Comparison of ENCODE assay signal across 1 cellular context in the genomic region with DNA sequence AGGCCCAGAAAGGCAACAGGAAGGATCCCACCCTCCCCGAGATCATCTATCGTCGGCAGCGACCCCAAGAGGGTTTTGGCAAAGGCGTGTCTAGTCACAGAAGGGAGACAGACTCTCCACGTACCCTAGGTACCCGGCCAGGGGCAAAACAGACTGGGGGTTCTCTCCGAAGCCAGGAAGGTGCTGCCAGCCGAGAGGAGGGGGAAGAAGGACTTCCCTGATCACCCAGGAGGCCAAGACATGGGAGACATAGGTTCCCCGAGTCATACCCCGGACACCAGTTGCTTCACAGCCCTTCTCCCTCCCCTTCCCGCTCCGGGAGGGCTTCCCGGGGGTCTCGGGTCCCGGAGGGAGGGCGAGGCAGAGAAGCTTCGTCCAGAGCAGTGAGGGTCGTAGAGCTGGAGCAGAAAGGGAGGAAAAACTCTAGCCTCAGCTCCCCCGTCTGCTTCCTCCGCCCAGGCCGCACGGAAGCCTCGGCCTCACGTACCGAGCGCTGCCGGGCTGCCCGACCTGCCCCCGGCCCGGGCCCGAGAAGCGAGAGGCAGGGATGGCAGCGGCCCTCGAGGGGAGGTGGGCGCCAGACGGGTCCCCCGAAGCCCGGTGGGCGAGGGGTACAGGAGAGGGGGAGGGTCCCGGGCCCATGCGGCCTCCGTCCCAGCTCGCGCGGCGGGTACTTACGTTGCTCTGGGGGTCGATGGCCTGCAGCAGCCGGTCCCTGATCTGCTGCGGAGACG.
TF ChIP-seq lines count a peak whose summit lies in the region.

No MANE protein-coding gene starts in this region.

TF ChIP-seq in HepG2, 621 proteins besides CTCF, POLR2A, EP300 and RAD21 (continued from another document and continues in another):
- TF ChIP-seq, protein P1, sequence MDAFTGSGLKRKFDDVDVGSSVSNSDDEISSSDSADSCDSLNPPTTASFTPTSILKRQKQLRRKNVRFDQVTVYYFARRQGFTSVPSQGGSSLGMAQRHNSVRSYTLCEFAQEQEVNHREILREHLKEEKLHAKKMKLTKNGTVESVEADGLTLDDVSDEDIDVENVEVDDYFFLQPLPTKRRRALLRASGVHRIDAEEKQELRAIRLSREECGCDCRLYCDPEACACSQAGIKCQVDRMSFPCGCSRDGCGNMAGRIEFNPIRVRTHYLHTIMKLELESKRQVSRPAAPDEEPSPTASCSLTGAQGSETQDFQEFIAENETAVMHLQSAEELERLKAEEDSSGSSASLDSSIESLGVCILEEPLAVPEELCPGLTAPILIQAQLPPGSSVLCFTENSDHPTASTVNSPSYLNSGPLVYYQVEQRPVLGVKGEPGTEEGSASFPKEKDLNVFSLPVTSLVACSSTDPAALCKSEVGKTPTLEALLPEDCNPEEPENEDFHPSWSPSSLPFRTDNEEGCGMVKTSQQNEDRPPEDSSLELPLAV (CRISPR knock-in tag; conservative IDR thresholded peaks at IDR 0.05; ENCODE audit: low read depth) = no peak
- no peak for TF ChIP-seq ESRRA (CRISPR knock-in tag; IDR thresholded peaks at IDR 0.05; ENCODE audit: low read depth)
- TF ChIP-seq, protein P2, sequence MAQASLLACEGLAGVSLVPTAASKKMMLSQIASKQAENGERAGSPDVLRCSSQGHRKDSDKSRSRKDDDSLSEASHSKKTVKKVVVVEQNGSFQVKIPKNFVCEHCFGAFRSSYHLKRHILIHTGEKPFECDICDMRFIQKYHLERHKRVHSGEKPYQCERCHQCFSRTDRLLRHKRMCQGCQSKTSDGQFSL (CRISPR knock-in tag; IDR thresholded peaks at IDR 0.05) = no peak
- TF ChIP-seq RNF2 (conservative IDR thresholded peaks at IDR 0.05; ENCODE audit: low read depth) = no peak
- TF ChIP-seq, protein P3, sequence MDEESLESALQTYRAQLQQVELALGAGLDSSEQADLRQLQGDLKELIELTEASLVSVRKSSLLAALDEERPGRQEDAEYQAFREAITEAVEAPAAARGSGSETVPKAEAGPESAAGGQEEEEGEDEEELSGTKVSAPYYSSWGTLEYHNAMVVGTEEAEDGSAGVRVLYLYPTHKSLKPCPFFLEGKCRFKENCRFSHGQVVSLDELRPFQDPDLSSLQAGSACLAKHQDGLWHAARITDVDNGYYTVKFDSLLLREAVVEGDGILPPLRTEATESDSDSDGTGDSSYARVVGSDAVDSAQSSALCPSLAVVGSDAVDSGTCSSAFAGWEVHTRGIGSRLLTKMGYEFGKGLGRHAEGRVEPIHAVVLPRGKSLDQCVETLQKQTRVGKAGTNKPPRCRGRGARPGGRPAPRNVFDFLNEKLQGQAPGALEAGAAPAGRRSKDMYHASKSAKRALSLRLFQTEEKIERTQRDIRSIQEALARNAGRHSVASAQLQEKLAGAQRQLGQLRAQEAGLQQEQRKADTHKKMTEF (CRISPR knock-in tag; IDR thresholded peaks at IDR 0.05) = peak; percentile 31; the same call in 1 of the 2 replicates
- TF ChIP-seq NR2F6 (IDR thresholded peaks at IDR 0.05) = no peak
- no peak for TF ChIP-seq NR2F6 (CRISPR knock-in tag; IDR thresholded peaks at IDR 0.05)
- TF ChIP-seq ZNF501 (CRISPR knock-in tag; IDR thresholded peaks at IDR 0.05) = peak; percentile 45; the same call in 1 of the 2 replicates
- no peak for TF ChIP-seq EEA1 (CRISPR knock-in tag; IDR thresholded peaks at IDR 0.05; ENCODE audit: borderline replicate concordance)
- TF ChIP-seq, protein P4, sequence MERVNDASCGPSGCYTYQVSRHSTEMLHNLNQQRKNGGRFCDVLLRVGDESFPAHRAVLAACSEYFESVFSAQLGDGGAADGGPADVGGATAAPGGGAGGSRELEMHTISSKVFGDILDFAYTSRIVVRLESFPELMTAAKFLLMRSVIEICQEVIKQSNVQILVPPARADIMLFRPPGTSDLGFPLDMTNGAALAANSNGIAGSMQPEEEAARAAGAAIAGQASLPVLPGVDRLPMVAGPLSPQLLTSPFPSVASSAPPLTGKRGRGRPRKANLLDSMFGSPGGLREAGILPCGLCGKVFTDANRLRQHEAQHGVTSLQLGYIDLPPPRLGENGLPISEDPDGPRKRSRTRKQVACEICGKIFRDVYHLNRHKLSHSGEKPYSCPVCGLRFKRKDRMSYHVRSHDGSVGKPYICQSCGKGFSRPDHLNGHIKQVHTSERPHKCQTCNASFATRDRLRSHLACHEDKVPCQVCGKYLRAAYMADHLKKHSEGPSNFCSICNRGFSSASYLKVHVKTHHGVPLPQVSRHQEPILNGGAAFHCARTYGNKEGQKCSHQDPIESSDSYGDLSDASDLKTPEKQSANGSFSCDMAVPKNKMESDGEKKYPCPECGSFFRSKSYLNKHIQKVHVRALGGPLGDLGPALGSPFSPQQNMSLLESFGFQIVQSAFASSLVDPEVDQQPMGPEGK (CRISPR knock-in tag; IDR thresholded peaks at IDR 0.05) = no peak
- no peak for TF ChIP-seq ZFP36 (IDR thresholded peaks at IDR 0.05; ENCODE audit: borderline replicate concordance, low read depth, low read length, partially characterized antibody)
- TF ChIP-seq, protein P5, sequence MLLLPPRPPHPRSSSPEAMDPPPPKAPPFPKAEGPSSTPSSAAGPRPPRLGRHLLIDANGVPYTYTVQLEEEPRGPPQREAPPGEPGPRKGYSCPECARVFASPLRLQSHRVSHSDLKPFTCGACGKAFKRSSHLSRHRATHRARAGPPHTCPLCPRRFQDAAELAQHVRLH (CRISPR knock-in tag; IDR thresholded peaks at IDR 0.05; ENCODE audit: borderline replicate concordance, low read depth) = peak; percentile 12; the same call in 1 of the 2 replicates
- TF ChIP-seq ZNF235 (CRISPR knock-in tag; IDR thresholded peaks at IDR 0.05; ENCODE audit: borderline replicate concordance) = 0 out of 2 replicates have a peak, but pooled peaks have one; percentile 3
- TF ChIP-seq SMARCE1 (IDR thresholded peaks at IDR 0.05; ENCODE audit: borderline replicate concordance) = no peak
- peak; percentile 33 for TF ChIP-seq HDAC1 (CRISPR knock-in tag; IDR thresholded peaks at IDR 0.05)
- TF ChIP-seq ATF1 (CRISPR knock-in tag; IDR thresholded peaks at IDR 0.05) = no peak
- no peak for TF ChIP-seq ZNF850 (CRISPR knock-in tag; conservative IDR thresholded peaks at IDR 0.05)
- TF ChIP-seq, protein P6, sequence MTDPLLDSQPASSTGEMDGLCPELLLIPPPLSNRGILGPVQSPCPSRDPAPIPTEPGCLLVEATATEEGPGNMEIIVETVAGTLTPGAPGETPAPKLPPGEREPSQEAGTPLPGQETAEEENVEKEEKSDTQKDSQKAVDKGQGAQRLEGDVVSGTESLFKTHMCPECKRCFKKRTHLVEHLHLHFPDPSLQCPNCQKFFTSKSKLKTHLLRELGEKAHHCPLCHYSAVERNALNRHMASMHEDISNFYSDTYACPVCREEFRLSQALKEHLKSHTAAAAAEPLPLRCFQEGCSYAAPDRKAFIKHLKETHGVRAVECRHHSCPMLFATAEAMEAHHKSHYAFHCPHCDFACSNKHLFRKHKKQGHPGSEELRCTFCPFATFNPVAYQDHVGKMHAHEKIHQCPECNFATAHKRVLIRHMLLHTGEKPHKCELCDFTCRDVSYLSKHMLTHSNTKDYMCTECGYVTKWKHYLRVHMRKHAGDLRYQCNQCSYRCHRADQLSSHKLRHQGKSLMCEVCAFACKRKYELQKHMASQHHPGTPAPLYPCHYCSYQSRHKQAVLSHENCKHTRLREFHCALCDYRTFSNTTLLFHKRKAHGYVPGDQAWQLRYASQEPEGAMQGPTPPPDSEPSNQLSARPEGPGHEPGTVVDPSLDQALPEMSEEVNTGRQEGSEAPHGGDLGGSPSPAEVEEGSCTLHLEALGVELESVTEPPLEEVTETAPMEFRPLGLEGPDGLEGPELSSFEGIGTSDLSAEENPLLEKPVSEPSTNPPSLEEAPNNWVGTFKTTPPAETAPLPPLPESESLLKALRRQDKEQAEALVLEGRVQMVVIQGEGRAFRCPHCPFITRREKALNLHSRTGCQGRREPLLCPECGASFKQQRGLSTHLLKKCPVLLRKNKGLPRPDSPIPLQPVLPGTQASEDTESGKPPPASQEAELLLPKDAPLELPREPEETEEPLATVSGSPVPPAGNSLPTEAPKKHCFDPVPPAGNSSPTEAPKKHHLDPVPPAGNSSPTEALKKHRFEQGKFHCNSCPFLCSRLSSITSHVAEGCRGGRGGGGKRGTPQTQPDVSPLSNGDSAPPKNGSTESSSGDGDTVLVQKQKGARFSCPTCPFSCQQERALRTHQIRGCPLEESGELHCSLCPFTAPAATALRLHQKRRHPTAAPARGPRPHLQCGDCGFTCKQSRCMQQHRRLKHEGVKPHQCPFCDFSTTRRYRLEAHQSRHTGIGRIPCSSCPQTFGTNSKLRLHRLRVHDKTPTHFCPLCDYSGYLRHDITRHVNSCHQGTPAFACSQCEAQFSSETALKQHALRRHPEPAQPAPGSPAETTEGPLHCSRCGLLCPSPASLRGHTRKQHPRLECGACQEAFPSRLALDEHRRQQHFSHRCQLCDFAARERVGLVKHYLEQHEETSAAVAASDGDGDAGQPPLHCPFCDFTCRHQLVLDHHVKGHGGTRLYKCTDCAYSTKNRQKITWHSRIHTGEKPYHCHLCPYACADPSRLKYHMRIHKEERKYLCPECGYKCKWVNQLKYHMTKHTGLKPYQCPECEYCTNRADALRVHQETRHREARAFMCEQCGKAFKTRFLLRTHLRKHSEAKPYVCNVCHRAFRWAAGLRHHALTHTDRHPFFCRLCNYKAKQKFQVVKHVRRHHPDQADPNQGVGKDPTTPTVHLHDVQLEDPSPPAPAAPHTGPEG (CRISPR knock-in tag; IDR thresholded peaks at IDR 0.05) = no peak
- no peak for TF ChIP-seq FIP1L1 (IDR thresholded peaks at IDR 0.05; ENCODE audit: borderline replicate concordance, insufficient read depth, low read depth, low read length)
- no peak for TF ChIP-seq REPIN1 (CRISPR knock-in tag; IDR thresholded peaks at IDR 0.05; ENCODE audit: borderline replicate concordance, low read depth)
- TF ChIP-seq, protein P7, sequence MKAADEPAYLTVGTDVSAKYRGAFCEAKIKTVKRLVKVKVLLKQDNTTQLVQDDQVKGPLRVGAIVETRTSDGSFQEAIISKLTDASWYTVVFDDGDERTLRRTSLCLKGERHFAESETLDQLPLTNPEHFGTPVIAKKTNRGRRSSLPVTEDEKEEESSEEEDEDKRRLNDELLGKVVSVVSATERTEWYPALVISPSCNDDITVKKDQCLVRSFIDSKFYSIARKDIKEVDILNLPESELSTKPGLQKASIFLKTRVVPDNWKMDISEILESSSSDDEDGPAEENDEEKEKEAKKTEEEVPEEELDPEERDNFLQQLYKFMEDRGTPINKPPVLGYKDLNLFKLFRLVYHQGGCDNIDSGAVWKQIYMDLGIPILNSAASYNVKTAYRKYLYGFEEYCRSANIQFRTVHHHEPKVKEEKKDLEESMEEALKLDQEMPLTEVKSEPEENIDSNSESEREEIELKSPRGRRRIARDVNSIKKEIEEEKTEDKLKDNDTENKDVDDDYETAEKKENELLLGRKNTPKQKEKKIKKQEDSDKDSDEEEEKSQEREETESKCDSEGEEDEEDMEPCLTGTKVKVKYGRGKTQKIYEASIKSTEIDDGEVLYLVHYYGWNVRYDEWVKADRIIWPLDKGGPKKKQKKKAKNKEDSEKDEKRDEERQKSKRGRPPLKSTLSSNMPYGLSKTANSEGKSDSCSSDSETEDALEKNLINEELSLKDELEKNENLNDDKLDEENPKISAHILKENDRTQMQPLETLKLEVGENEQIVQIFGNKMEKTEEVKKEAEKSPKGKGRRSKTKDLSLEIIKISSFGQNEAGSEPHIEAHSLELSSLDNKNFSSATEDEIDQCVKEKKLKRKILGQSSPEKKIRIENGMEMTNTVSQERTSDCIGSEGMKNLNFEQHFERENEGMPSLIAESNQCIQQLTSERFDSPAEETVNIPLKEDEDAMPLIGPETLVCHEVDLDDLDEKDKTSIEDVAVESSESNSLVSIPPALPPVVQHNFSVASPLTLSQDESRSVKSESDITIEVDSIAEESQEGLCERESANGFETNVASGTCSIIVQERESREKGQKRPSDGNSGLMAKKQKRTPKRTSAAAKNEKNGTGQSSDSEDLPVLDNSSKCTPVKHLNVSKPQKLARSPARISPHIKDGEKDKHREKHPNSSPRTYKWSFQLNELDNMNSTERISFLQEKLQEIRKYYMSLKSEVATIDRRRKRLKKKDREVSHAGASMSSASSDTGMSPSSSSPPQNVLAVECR (CRISPR knock-in tag; IDR thresholded peaks at IDR 0.05; ENCODE audit: borderline replicate concordance) = peak; percentile 43
- TF ChIP-seq STAG1 (CRISPR knock-in tag; IDR thresholded peaks at IDR 0.05) = no peak
- TF ChIP-seq CENPX (CRISPR knock-in tag; IDR thresholded peaks at IDR 0.05) = no peak
- no peak for TF ChIP-seq FOXA3 (CRISPR knock-in tag; IDR thresholded peaks at IDR 0.05)
- TF ChIP-seq, protein P8, sequence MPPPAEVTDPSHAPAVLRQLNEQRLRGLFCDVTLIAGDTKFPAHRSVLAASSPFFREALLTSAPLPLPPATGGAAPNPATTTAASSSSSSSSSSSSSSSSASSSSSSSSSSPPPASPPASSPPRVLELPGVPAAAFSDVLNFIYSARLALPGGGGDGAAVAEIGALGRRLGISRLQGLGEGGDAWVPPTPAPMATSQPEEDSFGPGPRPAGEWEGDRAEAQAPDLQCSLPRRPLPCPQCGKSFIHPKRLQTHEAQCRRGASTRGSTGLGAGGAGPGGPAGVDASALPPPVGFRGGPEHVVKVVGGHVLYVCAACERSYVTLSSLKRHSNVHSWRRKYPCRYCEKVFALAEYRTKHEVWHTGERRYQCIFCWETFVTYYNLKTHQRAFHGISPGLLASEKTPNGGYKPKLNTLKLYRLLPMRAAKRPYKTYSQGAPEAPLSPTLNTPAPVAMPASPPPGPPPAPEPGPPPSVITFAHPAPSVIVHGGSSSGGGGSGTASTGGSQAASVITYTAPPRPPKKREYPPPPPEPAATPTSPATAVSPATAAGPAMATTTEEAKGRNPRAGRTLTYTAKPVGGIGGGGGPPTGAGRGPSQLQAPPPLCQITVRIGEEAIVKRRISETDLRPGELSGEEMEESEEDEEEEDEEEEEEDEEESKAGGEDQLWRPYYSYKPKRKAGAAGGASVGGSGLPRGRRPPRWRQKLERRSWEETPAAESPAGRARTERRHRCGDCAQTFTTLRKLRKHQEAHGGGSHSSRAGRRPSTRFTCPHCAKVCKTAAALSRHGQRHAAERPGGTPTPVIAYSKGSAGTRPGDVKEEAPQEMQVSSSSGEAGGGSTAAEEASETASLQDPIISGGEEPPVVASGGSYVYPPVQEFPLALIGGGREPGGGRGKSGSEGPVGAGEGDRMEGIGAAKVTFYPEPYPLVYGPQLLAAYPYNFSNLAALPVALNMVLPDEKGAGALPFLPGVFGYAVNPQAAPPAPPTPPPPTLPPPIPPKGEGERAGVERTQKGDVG (CRISPR knock-in tag; IDR thresholded peaks at IDR 0.05; ENCODE audit: borderline replicate concordance) = no peak
- TF ChIP-seq ZNF572 (CRISPR knock-in tag; IDR thresholded peaks at IDR 0.05) = 0 out of 2 replicates have a peak, but pooled peaks have one; percentile 49
- no peak for TF ChIP-seq THYN1 (CRISPR knock-in tag; IDR thresholded peaks at IDR 0.05; ENCODE audit: borderline replicate concordance, low read depth)
- TF ChIP-seq, protein P9, sequence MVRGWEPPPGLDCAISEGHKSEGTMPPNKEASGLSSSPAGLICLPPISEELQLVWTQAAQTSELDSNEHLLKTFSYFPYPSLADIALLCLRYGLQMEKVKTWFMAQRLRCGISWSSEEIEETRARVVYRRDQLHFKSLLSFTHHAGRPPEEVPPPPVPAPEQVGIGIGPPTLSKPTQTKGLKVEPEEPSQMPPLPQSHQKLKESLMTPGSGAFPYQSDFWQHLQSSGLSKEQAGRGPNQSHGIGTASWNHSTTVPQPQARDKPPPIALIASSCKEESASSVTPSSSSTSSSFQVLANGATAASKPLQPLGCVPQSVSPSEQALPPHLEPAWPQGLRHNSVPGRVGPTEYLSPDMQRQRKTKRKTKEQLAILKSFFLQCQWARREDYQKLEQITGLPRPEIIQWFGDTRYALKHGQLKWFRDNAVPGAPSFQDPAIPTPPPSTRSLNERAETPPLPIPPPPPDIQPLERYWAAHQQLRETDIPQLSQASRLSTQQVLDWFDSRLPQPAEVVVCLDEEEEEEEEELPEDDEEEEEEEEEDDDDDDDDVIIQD (CRISPR knock-in tag; IDR thresholded peaks at IDR 0.05; ENCODE audit: low read depth) = no peak
